ENCODE assay signal across 1 cellular context in genomic region chr3:50299929-50300680, GRCh38.
TF ChIP-seq lines count a peak whose summit lies in the region.

No MANE protein-coding gene starts in this region.

TF ChIP-seq in K562, 482 proteins besides CTCF, POLR2A, EP300 and RAD21 (continued from another document and continues in another):
- TF ChIP-seq CHD7 (IDR thresholded peaks at IDR 0.05; ENCODE audit: low read depth, low read length): no peak
- no peak; the same call in 1 of the 2 replicates for TF ChIP-seq SMAD4 (CRISPR knock-in tag; conservative IDR thresholded peaks at IDR 0.05)
- TF ChIP-seq MCM5 (IDR thresholded peaks at IDR 0.05; ENCODE audit: low read depth): no peak
- no peak for TF ChIP-seq E2F1 (CRISPR knock-in tag; IDR thresholded peaks at IDR 0.05)
- TF ChIP-seq PATZ1 (CRISPR knock-in tag; IDR thresholded peaks at IDR 0.05; ENCODE audit: borderline replicate concordance): no peak
- TF ChIP-seq RBM39 (optimal IDR thresholded peaks at IDR 0.05; ENCODE audit: low read depth, low read length): no peak
- no peak for TF ChIP-seq PHB (CRISPR knock-in tag; IDR thresholded peaks at IDR 0.05)
- no peak for TF ChIP-seq CEBPG (CRISPR knock-in tag; IDR thresholded peaks at IDR 0.05)
- TF ChIP-seq CEBPG (tag; conservative IDR thresholded peaks at IDR 0.05 in 1 of 2, IDR thresholded peaks at IDR 0.05 in 1 of 2): no peak
- TF ChIP-seq AFF4 (CRISPR knock-in tag; IDR thresholded peaks at IDR 0.05): no peak
- no peak for TF ChIP-seq CBFA2T3 (IDR thresholded peaks at IDR 0.05)
- no peak for TF ChIP-seq SMAD1 (IDR thresholded peaks at IDR 0.05; ENCODE audit: low read depth, low read length, partially characterized antibody)
- TF ChIP-seq FOSL1 (tag; conservative IDR thresholded peaks at IDR 0.05): 0 out of 2 replicates have a peak, but pooled peaks have one; percentile 25
- no peak for TF ChIP-seq DMBX1 (CRISPR knock-in tag; IDR thresholded peaks at IDR 0.05; ENCODE audit: borderline replicate concordance)
- TF ChIP-seq ZBTB26 (CRISPR knock-in tag; IDR thresholded peaks at IDR 0.05): no peak
- no peak for TF ChIP-seq EZH2 (IDR thresholded peaks at IDR 0.05; ENCODE audit: borderline replicate concordance, low read depth, low read length)
- peak in 1 of 2 experiments; percentile 51; a peak in 1 of 4 replicates for TF ChIP-seq FOXA3 (CRISPR knock-in tag; conservative IDR thresholded peaks at IDR 0.05 in 1 of 2, IDR thresholded peaks at IDR 0.05 in 1 of 2)
- no peak for TF ChIP-seq OTX1 (CRISPR knock-in tag; IDR thresholded peaks at IDR 0.05)
- TF ChIP-seq ZNF717 (CRISPR knock-in tag; IDR thresholded peaks at IDR 0.05): no peak
- TF ChIP-seq ZNF518B (CRISPR knock-in tag; IDR thresholded peaks at IDR 0.05): no peak
- peak; percentile 60; the same call in 1 of the 2 replicates for TF ChIP-seq SPI1 (IDR thresholded peaks at IDR 0.05; ENCODE audit: borderline replicate concordance, low read depth, low read length)
- TF ChIP-seq L3MBTL2 (IDR thresholded peaks at IDR 0.05): peak; percentile 60
- TF ChIP-seq ZNF134 (CRISPR knock-in tag; conservative IDR thresholded peaks at IDR 0.05): no peak
- no peak for TF ChIP-seq ZNF133 (CRISPR knock-in tag; IDR thresholded peaks at IDR 0.05)
- TF ChIP-seq ZFPM2 (CRISPR knock-in tag; IDR thresholded peaks at IDR 0.05): no peak
